8 cellular contexts compared by ENCODE assay signal in the genomic region with DNA sequence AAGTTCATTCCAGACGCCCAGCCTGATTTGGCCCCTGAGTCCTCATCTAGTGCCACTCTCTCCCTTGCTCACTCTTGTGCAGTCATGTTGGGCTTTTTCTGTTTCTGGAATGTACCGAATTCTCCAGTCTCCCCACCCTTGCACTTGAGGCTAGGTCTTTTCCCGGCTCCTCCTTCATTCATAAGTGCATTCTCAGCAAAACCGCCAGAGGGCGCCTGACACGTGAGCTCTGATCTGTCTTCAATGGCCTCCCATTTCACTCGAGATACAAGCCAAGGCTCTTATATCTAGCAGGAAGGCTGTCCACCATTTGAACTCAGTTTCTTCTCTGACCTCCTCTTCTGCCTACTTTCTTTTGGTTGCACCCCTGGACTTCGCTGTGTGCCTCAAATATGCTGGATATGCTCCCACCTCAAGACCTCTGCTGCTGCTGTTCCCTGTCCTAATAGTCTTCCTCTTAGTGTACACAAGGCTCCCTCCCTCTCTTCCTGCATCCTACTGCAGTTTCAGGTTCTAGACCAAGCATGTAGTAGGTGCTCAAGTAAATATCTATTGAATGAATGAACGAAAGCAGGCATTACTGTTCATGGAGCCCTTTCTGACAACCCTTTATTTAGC.
DNase-seq lines count a peak whose midpoint lies in the region; ATAC-seq and TF ChIP-seq lines count a peak whose summit lies in the region.

No MANE protein-coding gene starts in this region.

- no peak overlapping the region for H3K4me3 ChIP-seq in astrocyte of the cerebellum (ENCODE audit: low read depth, low read length)
- H3K4me3 ChIP-seq in hepatocyte = no peak overlapping the region
- H3K4me3 ChIP-seq in skeletal muscle cell (ENCODE audit: low read depth, low read length) = no peak overlapping the region

- in situ Hi-C loops in astrocyte of the cerebellum (cut with HindIII; ENCODE audit: low sequenced_read_pairs) = no loop called here

- DNase-seq in SIG-M5 treated with dmso at 0.1 percent for 504 hours (lab: John Stamatoyannopoulos, UW; ENCODE audit: unreplicated experiment) (peak; percentile 68), SIG-M5 (lab: John Stamatoyannopoulos, UW) (no peak), NCI-H1105 (lab: John Stamatoyannopoulos, UW) (peak; percentile 26), T-helper 2 cell (peak; percentile 2 to 66 (median 18)), astrocyte of the cerebellum (ENCODE audit: low read depth) (peak; percentile 64), hepatocyte (ENCODE audit: low spot score) (peak; percentile 85), skeletal muscle cell (ENCODE audit: low read depth) (peak; percentile 13)

- H3K4me1 ChIP-seq in hepatocyte (ENCODE audit: insufficient read depth) = no peaks in the 10 kb centered on the region

- 22% methylated on average over 9 of the region's 9 CpGs for WGBS in hepatocyte (ENCODE audit: low lambda C conversion rate, missing lambda C conversion rate)

- TF ChIP-seq CTCF in astrocyte of the cerebellum (IDR thresholded peaks at IDR 0.05; ENCODE audit: low read depth, low read length, missing control alignments) = peak; percentile 86
- peak; percentile 87 for TF ChIP-seq CTCF in hepatocyte (IDR thresholded peaks at IDR 0.05; ENCODE audit: poor library complexity)

- no peaks in the 10 kb centered on the region for H3K9me2 ChIP-seq in hepatocyte (replicated peaks; ENCODE audit: insufficient read depth)

- ATAC-seq in HG02763 (IDR thresholded peaks at IDR 0.05; ENCODE audit: unreplicated experiment) = peak; percentile 96

- no peaks in the 10 kb centered on the region for H3K36me3 ChIP-seq in hepatocyte (replicated peaks; ENCODE audit: insufficient read depth, low read depth)

- H3K4me2 ChIP-seq in hepatocyte = no peak overlapping the region

- H3K9me3 ChIP-seq in hepatocyte (ENCODE audit: low read depth) = no peaks in the 10 kb centered on the region

- H3K27ac ChIP-seq in hepatocyte = no peak overlapping the region

- no peaks in the 10 kb centered on the region for H4K20me1 ChIP-seq in hepatocyte (ENCODE audit: insufficient read depth, poor library complexity, severe bottlenecking)

- no peaks in the 10 kb centered on the region for H3K27me3 ChIP-seq in hepatocyte

- no peak overlapping the region for H2AFZ ChIP-seq in hepatocyte

- H3K79me2 ChIP-seq in hepatocyte = no peaks in the 10 kb centered on the region
